ENCODE assay signal across 14 cellular contexts in genomic region chr18:48803518-48803917, GRCh38.
DNase-seq lines count a peak whose midpoint lies in the region; ATAC-seq, FAIRE-seq and TF ChIP-seq lines count a peak whose summit lies in the region.
"Had no signal": no experiment of that assay in that cellular context is flagged by ENCODE, and none has a peak within 500 bp of the region (broad histone marks: within the 10 kb centered on the region; RNA-seq: fewer than 3 reads in every experiment).

No MANE protein-coding gene starts in this region.

- H3K4me3 ChIP-seq in K562 (no peak overlapping the region), lower lobe of right lung (no peak overlapping the region), testis (no peak overlapping the region)

- H3K4me1 Mint-ChIP-seq in activated T-cell treated with anti-CD3 and anti-CD28 coated beads, Interleukin-2, amount 50 U/mL, for 24 hours (ENCODE audit: low read depth), result peaks cover 73% of the 10 kb centered on the region

- no peaks in the 10 kb centered on the region for H3K9me3 Mint-ChIP-seq in activated T-cell treated with anti-CD3 and anti-CD28 coated beads, Interleukin-2, amount 50 U/mL, for 24 hours
- H3K9me3 Mint-ChIP-seq: activated CD4-positive, alpha-beta memory T cell treated with anti-CD3 and anti-CD28 coated beads for 36 hours; neural crest cell had no signal

- DNase-seq in activated T-cell treated with anti-CD3 and anti-CD28 coated beads, Interleukin-2, amount 50 U/mL, for 24 hours, result peak; percentile 25
- DNase-seq in activated T-cell treated with anti-CD3 and anti-CD28 coated beads for 4 hours (no peak), K562 (ENCODE audit: extremely low read depth in 1 of 4, low spot score in 3 of 4) (peak in 3 of 4 experiments; percentile 29 to 39 (median 34)), lower lobe of right lung (peak; percentile 11), testis (peak; percentile 39), SKM-1 treated with dmso at 0.1 percent for 144 hours (lab: John Stamatoyannopoulos, UW; ENCODE audit: unreplicated experiment) (no peak), ACHN (no peak), NCI-H1105 treated with DMSO at 0.1 percent for 48 hours (lab: John Stamatoyannopoulos, UW) (no peak)
- DNase-seq: foreskin keratinocyte, Kasumi-1 had no signal

- no peak for TF ChIP-seq RAD21 in K562 (CRISPR knock-in tag; conservative IDR thresholded peaks at IDR 0.05 in 1 of 2, IDR thresholded peaks at IDR 0.05 in 1 of 2)

- no TSS peak for BruUV-seq in K562 (replicated peaks; lab: Mats Ljungman, UMichigan)

- H3K36me3 ChIP-seq in K562 (ENCODE audit: control insufficient read depth, insufficient read depth, low read length) (no peaks in the 10 kb centered on the region), lower lobe of right lung (no peaks in the 10 kb centered on the region), testis (ENCODE audit: low read depth, missing control alignments) (no peaks in the 10 kb centered on the region)

- H3K4me2 ChIP-seq in K562 (ENCODE audit: insufficient read depth, low read length), result no peak overlapping the region

- no peaks in the 10 kb centered on the region for H3K9me1 ChIP-seq in K562 (ENCODE audit: control insufficient read depth, insufficient read depth, low read length)

- H3K36me3 Mint-ChIP-seq in activated T-cell treated with anti-CD3 and anti-CD28 coated beads, Interleukin-2, amount 50 U/mL, for 24 hours (ENCODE audit: low read depth), result no peaks in the 10 kb centered on the region
- H3K36me3 Mint-ChIP-seq: activated CD4-positive, alpha-beta memory T cell treated with anti-CD3 and anti-CD28 coated beads for 36 hours; activated naive CD8-positive, alpha-beta T cell had no signal

- H3K27me3 ChIP-seq in K562 (ENCODE audit: control insufficient read depth in 2 of 2, insufficient read depth in 2 of 2, low read length in 2 of 2), result no peaks in the 10 kb centered on the region
- H3K27me3 ChIP-seq in lower lobe of right lung (ENCODE audit: low read depth), result no peaks in the 10 kb centered on the region
- no peaks in the 10 kb centered on the region for H3K27me3 ChIP-seq in testis
- H3K27me3 ChIP-seq: foreskin keratinocyte had no signal

- in situ Hi-C loops in K562 (cut with MboI) (no loop called here), ACHN (cut with HindIII; ENCODE audit: low pct_ligation_motif_present, low pct_unique_long_range_greater_than_20kb, low sequenced_read_pairs) (no loop called here)

- CTCF ChIA-PET in K562 (lab: Yijun Ruan, JAX; ENCODE audit: low intra/inter-chr PET ratio), result no interaction called here

- H4K20me1 ChIP-seq in K562 (replicated peaks; ENCODE audit: control insufficient read depth, insufficient read depth, low read length), result no peaks in the 10 kb centered on the region

- no peak for TF ChIP-seq POLR2A in K562 (conservative IDR thresholded peaks at IDR 0.05)
- no peak for TF ChIP-seq POLR2A in testis (IDR thresholded peaks at IDR 0.05)

- no peaks in the 10 kb centered on the region for H3K27me3 Mint-ChIP-seq in activated T-cell treated with anti-CD3 and anti-CD28 coated beads, Interleukin-2, amount 50 U/mL, for 24 hours
- H3K27me3 Mint-ChIP-seq: activated CD4-positive, alpha-beta memory T cell treated with anti-CD3 and anti-CD28 coated beads for 36 hours; activated naive CD8-positive, alpha-beta T cell had no signal

- 0 out of 3 replicates have a peak, but pooled peaks have one; percentile 38 for ATAC-seq in K562
- ATAC-seq in lower lobe of right lung, result no peak
- ATAC-seq: foreskin keratinocyte had no signal

- no peak overlapping the region for H3K4me3 Mint-ChIP-seq in activated T-cell treated with anti-CD3 and anti-CD28 coated beads, Interleukin-2, amount 50 U/mL, for 24 hours
- H3K4me3 Mint-ChIP-seq: activated CD4-positive, alpha-beta memory T cell treated with anti-CD3 and anti-CD28 coated beads for 36 hours; activated naive CD8-positive, alpha-beta T cell; neural crest cell had no signal

- H3K79me2 ChIP-seq in K562 (ENCODE audit: control insufficient read depth, insufficient read depth, low read length), result no peaks in the 10 kb centered on the region

- no peak for TF ChIP-seq EP300 in K562 (IDR thresholded peaks at IDR 0.05; ENCODE audit: low read length)

- no peak for FAIRE-seq in K562 (lab: Jason Lieb, UNC)
- FAIRE-seq: D721Med had no signal

- WGBS in K562 (ENCODE audit: insufficient coverage, low coverage, missing lambda C conversion rate), result 69% methylated on average over 3 of the region's 3 CpGs
- 72% methylated on average over 3 of the region's 3 CpGs; no CpG with 5 or more reads in 1 of the 2 donors for WGBS in testis, 2 donors

- intact Hi-C loops in K562 (cut with micrococcal nuclease) (no loop called here), lower lobe of right lung (cut with DNase I) (no loop called here), testis (cut with DNase I; ENCODE audit: low total_unique reads) (no loop called here)

- H3K4me1 ChIP-seq in K562 (replicated peaks in 1 of 2; ENCODE audit: control insufficient read depth in 2 of 2, insufficient read depth in 2 of 2, low read length in 2 of 2), result peaks cover 4 to 13% of the 10 kb centered on the region in 2 experiments; a peak in 3 of 5 replicates
- H3K4me1 ChIP-seq in lower lobe of right lung, result peaks cover 25% of the 10 kb centered on the region
- peaks cover 14% of the 10 kb centered on the region for H3K4me1 ChIP-seq in testis
- H3K4me1 ChIP-seq: foreskin keratinocyte had no signal

- TF ChIP-seq CTCF in K562 (IDR thresholded peaks at IDR 0.05 in 2 of 3, conservative IDR thresholded peaks at IDR 0.05 in 1 of 3; ENCODE audit: insufficient read depth in 2 of 3, low read depth in 1 of 3, low read length in 3 of 3), result no peak
- TF ChIP-seq CTCF in lower lobe of right lung (IDR thresholded peaks at IDR 0.05), result no peak
- TF ChIP-seq CTCF in testis (IDR thresholded peaks at IDR 0.05), result no peak

- H3K27ac ChIP-seq in K562 (ENCODE audit: extremely low read depth, low read depth, low read length), result no peak overlapping the region
- H3K27ac ChIP-seq in lower lobe of right lung, result no peak overlapping the region
- no peak overlapping the region for H3K27ac ChIP-seq in testis
- H3K27ac ChIP-seq: foreskin keratinocyte had no signal

- POLR2A ChIA-PET in K562 (lab: Yijun Ruan, JAX), result interaction anchor here (1.2 kb wide), 1 partner anchor 8 kb away, joined by 4 read pairs; no protein-coding TSS in a partner anchor

- H3K9ac ChIP-seq in K562 (ENCODE audit: insufficient read depth in 1 of 2, low read depth in 2 of 2, low read length in 2 of 2), result no peak overlapping the region

- H3K9me3 ChIP-seq in K562 (replicated peaks; ENCODE audit: control insufficient read depth, insufficient read depth, low read depth, low read length), result no peaks in the 10 kb centered on the region
- no peaks in the 10 kb centered on the region for H3K9me3 ChIP-seq in lower lobe of right lung
- no peaks in the 10 kb centered on the region for H3K9me3 ChIP-seq in testis

- H2AFZ ChIP-seq in K562 (ENCODE audit: low read depth, low read length), result no peak overlapping the region

- no peak overlapping the region for H3K27ac Mint-ChIP-seq in activated T-cell treated with anti-CD3 and anti-CD28 coated beads, Interleukin-2, amount 50 U/mL, for 24 hours
- H3K27ac Mint-ChIP-seq: activated CD4-positive, alpha-beta memory T cell treated with anti-CD3 and anti-CD28 coated beads for 36 hours; activated naive CD8-positive, alpha-beta T cell had no signal

TF ChIP-seq in K562, 482 proteins besides CTCF, POLR2A, EP300 and RAD21:
- TF ChIP-seq ZFP36 (IDR thresholded peaks at IDR 0.05; ENCODE audit: low read depth, low read length, partially characterized antibody), result no peak
- TF ChIP-seq, protein P1, sequence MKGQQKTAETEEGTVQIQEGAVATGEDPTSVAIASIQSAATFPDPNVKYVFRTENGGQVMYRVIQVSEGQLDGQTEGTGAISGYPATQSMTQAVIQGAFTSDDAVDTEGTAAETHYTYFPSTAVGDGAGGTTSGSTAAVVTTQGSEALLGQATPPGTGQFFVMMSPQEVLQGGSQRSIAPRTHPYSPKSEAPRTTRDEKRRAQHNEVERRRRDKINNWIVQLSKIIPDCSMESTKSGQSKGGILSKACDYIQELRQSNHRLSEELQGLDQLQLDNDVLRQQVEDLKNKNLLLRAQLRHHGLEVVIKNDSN (CRISPR knock-in tag; IDR thresholded peaks at IDR 0.05), result peak; percentile 85
- TF ChIP-seq, protein P2, sequence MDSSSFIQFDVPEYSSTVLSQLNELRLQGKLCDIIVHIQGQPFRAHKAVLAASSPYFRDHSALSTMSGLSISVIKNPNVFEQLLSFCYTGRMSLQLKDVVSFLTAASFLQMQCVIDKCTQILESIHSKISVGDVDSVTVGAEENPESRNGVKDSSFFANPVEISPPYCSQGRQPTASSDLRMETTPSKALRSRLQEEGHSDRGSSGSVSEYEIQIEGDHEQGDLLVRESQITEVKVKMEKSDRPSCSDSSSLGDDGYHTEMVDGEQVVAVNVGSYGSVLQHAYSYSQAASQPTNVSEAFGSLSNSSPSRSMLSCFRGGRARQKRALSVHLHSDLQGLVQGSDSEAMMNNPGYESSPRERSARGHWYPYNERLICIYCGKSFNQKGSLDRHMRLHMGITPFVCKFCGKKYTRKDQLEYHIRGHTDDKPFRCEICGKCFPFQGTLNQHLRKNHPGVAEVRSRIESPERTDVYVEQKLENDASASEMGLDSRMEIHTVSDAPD (CRISPR knock-in tag; IDR thresholded peaks at IDR 0.05), result no peak
- TF ChIP-seq WHSC1 (IDR thresholded peaks at IDR 0.05; ENCODE audit: low read length), result no peak
- TF ChIP-seq ELF4 (CRISPR knock-in tag; IDR thresholded peaks at IDR 0.05), result no peak
- TF ChIP-seq NFYB (IDR thresholded peaks at IDR 0.05; ENCODE audit: extremely low read depth, insufficient read length), result peak; percentile 12
- TF ChIP-seq, protein P3, sequence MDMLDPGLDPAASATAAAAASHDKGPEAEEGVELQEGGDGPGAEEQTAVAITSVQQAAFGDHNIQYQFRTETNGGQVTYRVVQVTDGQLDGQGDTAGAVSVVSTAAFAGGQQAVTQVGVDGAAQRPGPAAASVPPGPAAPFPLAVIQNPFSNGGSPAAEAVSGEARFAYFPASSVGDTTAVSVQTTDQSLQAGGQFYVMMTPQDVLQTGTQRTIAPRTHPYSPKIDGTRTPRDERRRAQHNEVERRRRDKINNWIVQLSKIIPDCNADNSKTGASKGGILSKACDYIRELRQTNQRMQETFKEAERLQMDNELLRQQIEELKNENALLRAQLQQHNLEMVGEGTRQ (CRISPR knock-in tag; IDR thresholded peaks at IDR 0.05), result peak; percentile 74
- no peak for TF ChIP-seq FOSL1 (tag; conservative IDR thresholded peaks at IDR 0.05)
- TF ChIP-seq HDAC8 (tag; IDR thresholded peaks at IDR 0.05), result no peak
- TF ChIP-seq RAD51 (IDR thresholded peaks at IDR 0.05; ENCODE audit: borderline replicate concordance, low read depth), result peak; percentile 75

Comparison
In these comparisons a context has a peak if more than half of its experiments do, and no peak if none do; other contexts are left out.
1. DNase-seq: peak in activated T-cell treated with anti-CD3 and anti-CD28 coated beads, Interleukin-2, amount 50 U/mL, for 24 hours (single experiment), K562 (3 of 4), lower lobe of right lung (single experiment) and testis (single experiment); none in activated T-cell treated with anti-CD3 and anti-CD28 coated beads for 4 hours (single experiment), SKM-1 treated with dmso at 0.1 percent for 144 hours (single experiment), ACHN (single experiment) and NCI-H1105 treated with DMSO at 0.1 percent for 48 hours (single experiment).